ENCODE assay signal across 13 cellular contexts in the genomic region with DNA sequence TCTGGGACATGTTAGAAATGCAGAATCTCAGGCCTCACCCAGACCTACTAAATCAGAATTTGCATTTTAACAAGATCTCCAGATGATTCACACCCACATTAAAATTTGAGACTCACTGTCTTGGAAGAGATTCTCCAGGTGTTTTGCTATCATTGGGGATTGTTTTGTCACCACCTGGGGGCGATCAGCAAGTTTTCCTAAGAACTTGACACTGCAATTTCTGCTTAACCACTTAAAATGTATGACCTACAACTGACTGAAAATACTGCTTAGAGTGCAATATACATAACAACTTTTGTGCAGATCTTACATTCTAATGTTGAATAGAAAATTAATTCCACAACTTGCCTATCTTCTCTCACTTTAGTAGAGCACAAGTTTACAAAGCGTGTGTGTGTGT. TPM values are rescaled to one million over a fixed set of nuclear protein-coding genes. Genes with fewer than 3 reads are reported as not detected.
DNase-seq lines count a peak whose midpoint lies in the region; ATAC-seq and TF ChIP-seq lines count a peak whose summit lies in the region.
"Had no signal": no experiment of that assay in that cellular context is flagged by ENCODE, and none has a peak within 500 bp of the region (broad histone marks: within the 10 kb centered on the region; RNA-seq: fewer than 3 reads in every experiment).

No MANE protein-coding gene starts in this region.

- no peak overlapping the region for H3K4me3 ChIP-seq in LNCaP clone FGC (ENCODE audit: low read depth, low read length)
- H3K4me3 ChIP-seq in brain microvascular endothelial cell (ENCODE audit: low read depth, low read length) = no peak overlapping the region
- H3K4me3 ChIP-seq: BLaER1, heart right ventricle had no signal

- H3K9me3 Mint-ChIP-seq in activated naive CD4-positive, alpha-beta T cell treated with anti-CD3 and anti-CD28 coated beads for 36 hours = no peaks in the 10 kb centered on the region
- no peaks in the 10 kb centered on the region for H3K9me3 Mint-ChIP-seq in stimulated activated effector memory CD8-positive, alpha-beta T cell treated with anti-CD3 and anti-CD28 coated beads, Interleukin-12 subunit alpha, Interleukin-12 subunit beta, amount 100 ng/mL, for 72 hours
- H3K9me3 Mint-ChIP-seq: central memory CD8-positive, alpha-beta T cell had no signal

- CTCF ChIA-PET in activated naive CD4-positive, alpha-beta T cell treated with anti-CD3 and anti-CD28 coated beads for 36 hours (lab: Charles Lee) = interaction anchor here (1.1 to 2.3 kb wide), 3 partner anchors 7 to 48 kb away, joined by 5 to 10 read pairs (median 5); no protein-coding TSS in a partner anchor

- peaks cover 27% of the 10 kb centered on the region for H3K4me1 Mint-ChIP-seq in activated naive CD4-positive, alpha-beta T cell treated with anti-CD3 and anti-CD28 coated beads for 36 hours (ENCODE audit: low read depth)
- peaks cover 7% of the 10 kb centered on the region for H3K4me1 Mint-ChIP-seq in stimulated activated effector memory CD8-positive, alpha-beta T cell treated with anti-CD3 and anti-CD28 coated beads, Interleukin-12 subunit alpha, Interleukin-12 subunit beta, amount 100 ng/mL, for 72 hours
- H3K4me1 Mint-ChIP-seq: central memory CD8-positive, alpha-beta T cell had no signal

- in situ Hi-C loops in brain microvascular endothelial cell (cut with HindIII; ENCODE audit: low pct_ligation_motif_present, low sequenced_read_pairs) = no loop called here

- H3K27ac ChIP-seq in brain microvascular endothelial cell = no peak overlapping the region
- H3K27ac ChIP-seq: BLaER1, heart right ventricle had no signal

- no peaks in the 10 kb centered on the region for H3K36me3 Mint-ChIP-seq in activated naive CD4-positive, alpha-beta T cell treated with anti-CD3 and anti-CD28 coated beads for 36 hours (ENCODE audit: low read depth)
- H3K36me3 Mint-ChIP-seq in stimulated activated effector memory CD8-positive, alpha-beta T cell treated with anti-CD3 and anti-CD28 coated beads, Interleukin-12 subunit alpha, Interleukin-12 subunit beta, amount 100 ng/mL, for 72 hours = no peaks in the 10 kb centered on the region

- peak; percentile 25; the same call in 1 of the 2 replicates for TF ChIP-seq CTCF in LNCaP clone FGC (IDR thresholded peaks at IDR 0.05; ENCODE audit: control insufficient read depth, extremely low read depth, insufficient read depth)
- peak; percentile 40 for TF ChIP-seq CTCF in brain microvascular endothelial cell (IDR thresholded peaks at IDR 0.05; ENCODE audit: low read depth, low read length, missing control alignments)

- H3K27ac Mint-ChIP-seq in activated naive CD4-positive, alpha-beta T cell treated with anti-CD3 and anti-CD28 coated beads for 36 hours = no peak overlapping the region
- H3K27ac Mint-ChIP-seq in stimulated activated effector memory CD8-positive, alpha-beta T cell treated with anti-CD3 and anti-CD28 coated beads, Interleukin-12 subunit alpha, Interleukin-12 subunit beta, amount 100 ng/mL, for 72 hours = no peak overlapping the region
- H3K27ac Mint-ChIP-seq: nephron had no signal

- H3K4me3 Mint-ChIP-seq in activated naive CD4-positive, alpha-beta T cell treated with anti-CD3 and anti-CD28 coated beads for 36 hours = no peak overlapping the region
- no peak overlapping the region for H3K4me3 Mint-ChIP-seq in stimulated activated effector memory CD8-positive, alpha-beta T cell treated with anti-CD3 and anti-CD28 coated beads, Interleukin-12 subunit alpha, Interleukin-12 subunit beta, amount 100 ng/mL, for 72 hours
- H3K4me3 Mint-ChIP-seq: central memory CD8-positive, alpha-beta T cell; nephron had no signal

- H3K27me3 ChIP-seq in brain microvascular endothelial cell (replicated peaks) = no peaks in the 10 kb centered on the region
- H3K27me3 ChIP-seq: BLaER1, heart right ventricle had no signal

- H3K36me3 ChIP-seq in brain microvascular endothelial cell (replicated peaks) = no peaks in the 10 kb centered on the region
- H3K36me3 ChIP-seq: BLaER1, heart right ventricle had no signal

- ATAC-seq in stimulated activated effector memory CD8-positive, alpha-beta T cell treated with anti-CD3 and anti-CD28 coated beads, Interleukin-12 subunit alpha, Interleukin-12 subunit beta, amount 100 ng/mL, for 72 hours = peak; percentile 40
- ATAC-seq in GM18909 (IDR thresholded peaks at IDR 0.05; ENCODE audit: poor library complexity, unreplicated experiment) (no peak), GM21360 (IDR thresholded peaks at IDR 0.05; ENCODE audit: unreplicated experiment) (no peak)
- ATAC-seq: heart right ventricle had no signal

- no peaks in the 10 kb centered on the region for H3K27me3 Mint-ChIP-seq in activated naive CD4-positive, alpha-beta T cell treated with anti-CD3 and anti-CD28 coated beads for 36 hours (ENCODE audit: low read depth)
- H3K27me3 Mint-ChIP-seq: central memory CD8-positive, alpha-beta T cell had no signal

- intact Hi-C loops in activated naive CD4-positive, alpha-beta T cell treated with anti-CD3 and anti-CD28 coated beads for 36 hours (cut with micrococcal nuclease) = loop anchor here (2.0 kb wide), 1 partner anchor 19 kb away; the partner anchor contains the start of gene ITGA4

- DNase-seq in activated naive CD4-positive, alpha-beta T cell treated with anti-CD3 and anti-CD28 coated beads for 36 hours = peak; percentile 47
- no peak for DNase-seq in activated naive CD4-positive, alpha-beta T cell (lab: John Stamatoyannopoulos, UW)
- DNase-seq in LNCaP clone FGC (ENCODE audit: low read depth) = no peak
- DNase-seq in brain microvascular endothelial cell = no peak
- no peak for DNase-seq in stimulated activated effector memory CD8-positive, alpha-beta T cell treated with anti-CD3 and anti-CD28 coated beads, Interleukin-12 subunit alpha, Interleukin-12 subunit beta, amount 100 ng/mL, for 72 hours (ENCODE audit: low spot score in 2 of 2)
- no peak for DNase-seq in NCI-H1048 (lab: John Stamatoyannopoulos, UW)
- DNase-seq: heart right ventricle; NK-92 treated with Interleukin-12 subunit alpha and Interleukin-12 subunit beta, amount 100 ng/mL, for 24 hours had no signal

RNA-seq across cellular contexts. Expression of gene ITGA4, which starts 18.9 kb away (rescaled TPM):
- total RNA-seq in activated naive CD4-positive, alpha-beta T cell treated with anti-CD3 and anti-CD28 coated beads for 36 hours = 10 to 100 TPM; 26.6 to 27.8 TPM
